In genomic region chr1:172726740-172727139, GRCh38 we compare ENCODE assay signal across 18 cellular contexts.
A peak's percentile ranks its signal among the peaks of the same experiment; 100 is the strongest.
DNase-seq lines count a peak whose midpoint lies in the region; ATAC-seq and TF ChIP-seq lines count a peak whose summit lies in the region.
"Had no signal": no experiment of that assay in that cellular context is flagged by ENCODE, and none has a peak within 500 bp of the region (broad histone marks: within the 10 kb centered on the region; RNA-seq: fewer than 3 reads in every experiment).

No MANE protein-coding gene starts in this region.

- no peaks in the 10 kb centered on the region for H3F3A ChIP-seq in SU-DHL-6 (ENCODE audit: insufficient read depth)

- H3K27me3 ChIP-seq in DND-41 (ENCODE audit: insufficient read depth, low read length, poor library complexity), result no peaks in the 10 kb centered on the region
- H3K27me3 ChIP-seq in SU-DHL-6 (ENCODE audit: low read length), result no peaks in the 10 kb centered on the region
- H3K27me3 ChIP-seq in lower lobe of right lung (ENCODE audit: low read depth), result no peaks in the 10 kb centered on the region
- no peaks in the 10 kb centered on the region for H3K27me3 ChIP-seq in gastrocnemius medialis
- H3K27me3 ChIP-seq: foreskin keratinocyte had no signal

- DNase-seq in DND-41 (no peak), MV-4-11 (lab: John Stamatoyannopoulos, UW) (peak; percentile 73), lower lobe of right lung (no peak), hippocampal formation (lab: John Stamatoyannopoulos, UW) (no peak), dermis blood vessel endothelial cell (no peak), gastrocnemius medialis (no peak)
- DNase-seq in stimulated activated CD4-positive, alpha-beta T cell treated with anti-CD3 and anti-CD28 coated beads, Interleukin-4, amount 100 ng/mL, for 24 hours, result no peak
- DNase-seq: activated CD4-positive, alpha-beta T cell treated with anti-CD3 and anti-CD28 coated beads for 36 hours; CD4-positive, alpha-beta T cell; DMS 273 treated with DMSO at 0.1 percent for 48 hours; foreskin keratinocyte; GF-D8; H9; hypothalamus; NCI-H1694 treated with DMSO at 0.1 percent for 48 hours; substantia nigra; T1000 had no signal

- H3K9ac ChIP-seq in DND-41 (ENCODE audit: low read depth, low read length) (no peak overlapping the region), SU-DHL-6 (ENCODE audit: low read length) (no peak overlapping the region)

- ATAC-seq in DND-41 (ENCODE audit: insufficient read depth, low read depth) (no peak), lower lobe of right lung (peak; percentile 36 to 83), gastrocnemius medialis (no peak)
- ATAC-seq: activated CD4-positive, alpha-beta T cell treated with anti-CD3 and anti-CD28 coated beads for 36 hours; foreskin keratinocyte had no signal

- H4K20me1 ChIP-seq in DND-41 (ENCODE audit: insufficient read depth, low read length) (no peaks in the 10 kb centered on the region), SU-DHL-6 (ENCODE audit: low read depth, low read length) (no peaks in the 10 kb centered on the region)

- in situ Hi-C loops in gastrocnemius medialis (cut with MboI; ENCODE audit: low sequenced_read_pairs in 4 of 4), result loop anchor here in 3 of 4 donors (25.0 kb wide), 4 partner anchors 486 to 1111 kb away; partner anchors contain the start of genes CENPL (in 1 of the 3), DARS2 (in 1 of the 3) and TNFSF4 (in 1 of the 3)

- H3K9me3 ChIP-seq in DND-41 (ENCODE audit: insufficient read depth, low read length, severe bottlenecking) (peaks cover 15% of the 10 kb centered on the region), SU-DHL-6 (ENCODE audit: insufficient read depth, low read length) (no peaks in the 10 kb centered on the region), lower lobe of right lung (no peaks in the 10 kb centered on the region), gastrocnemius medialis (no peaks in the 10 kb centered on the region)

- no peak overlapping the region for H3K4me2 ChIP-seq in DND-41 (ENCODE audit: insufficient read depth, low read length)
- H3K4me2 ChIP-seq in SU-DHL-6 (ENCODE audit: low read depth, low read length, poor library complexity, severe bottlenecking), result no peak overlapping the region

- TF ChIP-seq CTCF in DND-41 (IDR thresholded peaks at IDR 0.05; ENCODE audit: borderline replicate concordance, extremely low read depth, low read length, poor library complexity, severe bottlenecking) (peak; percentile 11), SU-DHL-6 (IDR thresholded peaks at IDR 0.05; ENCODE audit: insufficient read depth, low read length, poor library complexity, severe bottlenecking) (no peak), lower lobe of right lung (IDR thresholded peaks at IDR 0.05) (no peak), gastrocnemius medialis (IDR thresholded peaks at IDR 0.05 in 4 of 5, conservative IDR thresholded peaks at IDR 0.05 in 1 of 5) (no peak)

- H3K4me1 ChIP-seq in DND-41 (ENCODE audit: insufficient read depth, low read length), result no peaks in the 10 kb centered on the region
- H3K4me1 ChIP-seq in lower lobe of right lung, result no peaks in the 10 kb centered on the region
- no peaks in the 10 kb centered on the region for H3K4me1 ChIP-seq in gastrocnemius medialis

- H2AFZ ChIP-seq in DND-41 (ENCODE audit: low read depth, low read length), result no peak overlapping the region
- H2AFZ ChIP-seq in SU-DHL-6 (ENCODE audit: low read depth, low read length, severe bottlenecking), result peak overlapping the region; percentile 23

- H3K4me3 ChIP-seq in DND-41 (ENCODE audit: low read depth in 1 of 2, low read length in 2 of 2), result no peak overlapping the region
- H3K4me3 ChIP-seq in SU-DHL-6 (ENCODE audit: insufficient read depth, low read length, poor library complexity, severe bottlenecking), result no peak overlapping the region
- no peak overlapping the region for H3K4me3 ChIP-seq in lower lobe of right lung
- H3K4me3 ChIP-seq in gastrocnemius medialis, result no peak overlapping the region

- H3K27ac ChIP-seq in DND-41 (ENCODE audit: low read length) (no peak overlapping the region), SU-DHL-6 (ENCODE audit: low read depth, low read length) (no peak overlapping the region), lower lobe of right lung (no peak overlapping the region), gastrocnemius medialis (no peak overlapping the region)
- H3K27ac ChIP-seq: foreskin keratinocyte had no signal

- TF ChIP-seq POLR2A in gastrocnemius medialis (IDR thresholded peaks at IDR 0.05), result no peak

- H3K36me3 ChIP-seq in DND-41 (ENCODE audit: insufficient read depth, low read length) (no peaks in the 10 kb centered on the region), SU-DHL-6 (ENCODE audit: low read length) (no peaks in the 10 kb centered on the region; the same call in 1 of the 2 replicates), lower lobe of right lung (no peaks in the 10 kb centered on the region), gastrocnemius medialis (no peaks in the 10 kb centered on the region)

- intact Hi-C loops in lower lobe of right lung (cut with DNase I) (no loop called here), gastrocnemius medialis (cut with DNase I; ENCODE audit: low total_unique reads) (no loop called here)

- H3K9me2 ChIP-seq in SU-DHL-6 (replicated peaks; ENCODE audit: insufficient read depth, low read length), result no peaks in the 10 kb centered on the region

- H3K79me2 ChIP-seq in DND-41 (ENCODE audit: insufficient read depth, low read length), result no peaks in the 10 kb centered on the region
- H3K79me2 ChIP-seq in SU-DHL-6 (ENCODE audit: insufficient read depth, low read length), result no peaks in the 10 kb centered on the region

Comparison
In these comparisons a context has a peak if more than half of its experiments do, and no peak if none do; other contexts are left out.
1. ATAC-seq: peak in lower lobe of right lung (2 of 2); none in DND-41 (single experiment) and gastrocnemius medialis (0 of 2).